Comparison of ENCODE assay signal across 8 cellular contexts in the genomic region with DNA sequence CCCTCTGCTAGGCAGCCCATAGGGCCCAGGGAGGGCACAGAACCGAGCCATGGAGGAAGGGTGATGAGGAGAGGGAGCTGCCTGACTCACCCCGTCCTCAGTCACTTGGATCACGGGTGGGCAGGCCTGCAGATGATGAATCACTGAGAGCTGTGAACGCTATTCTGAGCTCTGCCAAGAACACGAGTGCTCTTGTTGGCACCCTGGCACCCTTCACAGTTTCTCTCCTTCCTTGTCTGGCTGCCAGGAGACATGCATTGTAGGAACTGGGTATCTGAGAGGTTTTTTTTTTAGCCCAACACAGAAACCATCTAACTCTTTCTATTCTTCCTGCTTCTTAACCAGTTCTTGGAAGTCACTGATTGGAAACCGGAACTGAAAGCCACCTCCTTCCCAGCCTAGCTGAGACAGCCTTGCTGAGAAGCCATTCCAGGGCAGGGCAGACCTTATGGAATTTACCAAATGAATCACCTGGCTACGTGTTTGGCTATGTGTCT.
DNase-seq lines count a peak whose midpoint lies in the region; ATAC-seq and TF ChIP-seq lines count a peak whose summit lies in the region.

No MANE protein-coding gene starts in this region.

- H3K4me3 ChIP-seq in fibroblast of mammary gland (ENCODE audit: control insufficient read depth, low read depth, low read length), result peak overlapping the region; percentile 13

- TF ChIP-seq CTCF in fibroblast of mammary gland (conservative IDR thresholded peaks at IDR 0.05; ENCODE audit: control insufficient read depth, insufficient read depth, low read depth, low read length), result no peak
- TF ChIP-seq CTCF in omental fat pad (IDR thresholded peaks at IDR 0.05), result no peak

- peak; percentile 11 for DNase-seq in NCI-H345 (lab: John Stamatoyannopoulos, UW)
- no peak for DNase-seq in NCI-H345 treated with DMSO at 0.1 percent for 48 hours (lab: John Stamatoyannopoulos, UW; ENCODE audit: unreplicated experiment)
- DNase-seq in SW480 (ENCODE audit: low spot score), result peak; percentile 70
- DNase-seq in fibroblast of mammary gland (ENCODE audit: low read depth), result peak; percentile 83
- DNase-seq in omental fat pad (ENCODE audit: low spot score), result peak; percentile 58
- DNase-seq in effector CD4-positive, alpha-beta T cell, result no peak
- no peak for DNase-seq in activated naive CD4-positive, alpha-beta T cell treated with Interleukin-2 at 50 U/mL for 16 hours
- DNase-seq in NCI-H2171 treated with DMSO at 0.1 percent for 48 hours (lab: John Stamatoyannopoulos, UW), result no peak

- ATAC-seq in omental fat pad (ENCODE audit: low FRiP score), result peak; percentile 97

Comparison
In these comparisons a context has a peak if more than half of its experiments do, and no peak if none do; other contexts are left out.
1. DNase-seq: peak in NCI-H345 (single experiment), SW480 (single experiment), fibroblast of mammary gland (single experiment) and omental fat pad (single experiment); none in NCI-H345 treated with DMSO at 0.1 percent for 48 hours (single experiment), effector CD4-positive, alpha-beta T cell (single experiment), activated naive CD4-positive, alpha-beta T cell treated with Interleukin-2 at 50 U/mL for 16 hours (single experiment) and NCI-H2171 treated with DMSO at 0.1 percent for 48 hours (single experiment).